13 cellular contexts compared by ENCODE assay signal in the genomic region with DNA sequence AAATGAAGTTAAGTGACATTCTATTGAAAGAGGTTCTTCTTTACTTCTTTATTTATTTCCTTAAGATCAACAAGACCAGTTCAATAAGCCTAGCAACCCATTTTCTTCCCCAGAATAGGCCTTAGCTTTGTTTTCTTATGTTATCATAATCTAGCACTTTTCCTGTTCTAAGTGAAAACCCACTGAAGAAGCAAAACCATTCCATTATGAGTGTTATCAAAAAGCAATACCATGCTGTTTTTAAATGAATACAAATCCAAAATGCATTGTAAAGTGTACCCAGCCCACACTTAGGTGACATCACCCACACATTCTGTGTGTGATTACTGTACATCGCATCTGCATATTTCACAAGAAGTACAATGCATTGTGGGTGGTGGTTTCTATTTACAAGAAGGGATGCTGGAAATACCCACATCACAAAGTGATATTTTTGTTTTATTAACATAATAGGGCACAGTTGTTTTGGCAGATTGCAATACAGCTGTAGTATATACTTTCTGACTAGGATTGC.
DNase-seq lines count a peak whose midpoint lies in the region; ATAC-seq, FAIRE-seq and TF ChIP-seq lines count a peak whose summit lies in the region.
"Had no signal": no experiment of that assay in that cellular context is flagged by ENCODE, and none has a peak within 500 bp of the region (broad histone marks: within the 10 kb centered on the region; RNA-seq: fewer than 3 reads in every experiment).

No MANE protein-coding gene starts in this region.

- no peak overlapping the region for H3K9ac ChIP-seq in astrocyte (ENCODE audit: low read length)

- H3K27me3 Mint-ChIP-seq in activated T-cell treated with anti-CD3 and anti-CD28 coated beads, Interleukin-2, amount 50 U/mL, for 24 hours: no peaks in the 10 kb centered on the region
- H3K27me3 Mint-ChIP-seq in astrocyte (ENCODE audit: low read depth, unreplicated experiment): no peaks in the 10 kb centered on the region
- H3K27me3 Mint-ChIP-seq: central memory CD8-positive, alpha-beta T cell had no signal

- no peaks in the 10 kb centered on the region for H3K79me2 ChIP-seq in astrocyte (ENCODE audit: insufficient read depth, low read length)

- H3K9me3 Mint-ChIP-seq in activated T-cell treated with anti-CD3 and anti-CD28 coated beads, Interleukin-2, amount 50 U/mL, for 24 hours: no peaks in the 10 kb centered on the region
- H3K9me3 Mint-ChIP-seq in astrocyte (ENCODE audit: unreplicated experiment): no peaks in the 10 kb centered on the region
- H3K9me3 Mint-ChIP-seq in stimulated activated effector memory CD8-positive, alpha-beta T cell treated with anti-CD3 and anti-CD28 coated beads, Interleukin-12 subunit alpha, Interleukin-12 subunit beta, amount 100 ng/mL, for 72 hours: no peaks in the 10 kb centered on the region
- H3K9me3 Mint-ChIP-seq: central memory CD8-positive, alpha-beta T cell had no signal

- no peaks in the 10 kb centered on the region for H3K9me3 ChIP-seq in astrocyte (ENCODE audit: insufficient read depth, low read depth, low read length)
- H3K9me3 ChIP-seq: esophagus muscularis mucosa had no signal

- ATAC-seq in HG03378 (IDR thresholded peaks at IDR 0.05; ENCODE audit: unreplicated experiment) (peak; percentile 55), HG03196 (IDR thresholded peaks at IDR 0.05; ENCODE audit: unreplicated experiment) (no peak), GM21390 (IDR thresholded peaks at IDR 0.05; ENCODE audit: unreplicated experiment) (no peak)
- peak; percentile 85 for ATAC-seq in stimulated activated effector memory CD8-positive, alpha-beta T cell treated with anti-CD3 and anti-CD28 coated beads, Interleukin-12 subunit alpha, Interleukin-12 subunit beta, amount 100 ng/mL, for 72 hours

- no peaks in the 10 kb centered on the region for H3K36me3 ChIP-seq in astrocyte (ENCODE audit: insufficient read depth, low read length)
- H3K36me3 ChIP-seq: esophagus muscularis mucosa had no signal

- H3K4me3 ChIP-seq in astrocyte (ENCODE audit: insufficient read depth, low read depth, low read length) (no peak overlapping the region), dorsolateral prefrontal cortex (no peak overlapping the region)
- H3K4me3 ChIP-seq: esophagus muscularis mucosa had no signal

- DNase-seq in activated T-cell treated with anti-CD3 and anti-CD28 coated beads, Interleukin-2, amount 50 U/mL, for 24 hours: no peak
- DNase-seq in activated T-cell treated with anti-CD3 and anti-CD28 coated beads, Interleukin-2, amount 50 U/mL, for 48 hours: no peak
- DNase-seq in astrocyte (ENCODE audit: low read depth): peak; percentile 13
- DNase-seq in stimulated activated effector memory CD8-positive, alpha-beta T cell treated with anti-CD3 and anti-CD28 coated beads, Interleukin-12 subunit alpha, Interleukin-12 subunit beta, amount 100 ng/mL, for 72 hours (ENCODE audit: low spot score in 2 of 2): no peak
- DNase-seq in dorsolateral prefrontal cortex: no peak
- DNase-seq: NCI-H1436 treated with DMSO at 0.1 percent for 48 hours, posterior cingulate gyrus, Right ventricle myocardium superior had no signal

- H3K27me3 ChIP-seq in astrocyte (ENCODE audit: insufficient read depth, low read length): no peaks in the 10 kb centered on the region
- H3K27me3 ChIP-seq in dorsolateral prefrontal cortex: no peaks in the 10 kb centered on the region
- H3K27me3 ChIP-seq: esophagus muscularis mucosa had no signal

- FAIRE-seq in astrocyte (lab: Jason Lieb, UNC): no peak

- TF ChIP-seq CTCF in astrocyte (IDR thresholded peaks at IDR 0.05; ENCODE audit: insufficient read depth, low read depth, low read length) (no peak), dorsolateral prefrontal cortex (IDR thresholded peaks at IDR 0.05 in 54 of 56, conservative IDR thresholded peaks at IDR 0.05 in 2 of 56; ENCODE audit: low read depth in 1 of 56, partially characterized antibody in 56 of 56) (peak in 1 of 56 donors; percentile 11)

- no peak overlapping the region for H3K4me2 ChIP-seq in astrocyte (ENCODE audit: low read length)

- no peaks in the 10 kb centered on the region for H4K20me1 ChIP-seq in astrocyte (ENCODE audit: insufficient read depth, low read length)

- no peaks in the 10 kb centered on the region for H3K36me3 Mint-ChIP-seq in activated T-cell treated with anti-CD3 and anti-CD28 coated beads, Interleukin-2, amount 50 U/mL, for 24 hours (ENCODE audit: low read depth)
- no peaks in the 10 kb centered on the region for H3K36me3 Mint-ChIP-seq in astrocyte (ENCODE audit: low read depth, unreplicated experiment)
- H3K36me3 Mint-ChIP-seq in stimulated activated effector memory CD8-positive, alpha-beta T cell treated with anti-CD3 and anti-CD28 coated beads, Interleukin-12 subunit alpha, Interleukin-12 subunit beta, amount 100 ng/mL, for 72 hours: no peaks in the 10 kb centered on the region

- H3K4me3 Mint-ChIP-seq in activated T-cell treated with anti-CD3 and anti-CD28 coated beads, Interleukin-2, amount 50 U/mL, for 24 hours: no peak overlapping the region
- no peak overlapping the region for H3K4me3 Mint-ChIP-seq in astrocyte (ENCODE audit: unreplicated experiment)
- H3K4me3 Mint-ChIP-seq in stimulated activated effector memory CD8-positive, alpha-beta T cell treated with anti-CD3 and anti-CD28 coated beads, Interleukin-12 subunit alpha, Interleukin-12 subunit beta, amount 100 ng/mL, for 72 hours: no peak overlapping the region
- H3K4me3 Mint-ChIP-seq: central memory CD8-positive, alpha-beta T cell had no signal

- H3K27ac Mint-ChIP-seq in activated T-cell treated with anti-CD3 and anti-CD28 coated beads, Interleukin-2, amount 50 U/mL, for 24 hours: peak overlapping the region; percentile 34
- no peak overlapping the region for H3K27ac Mint-ChIP-seq in astrocyte (ENCODE audit: unreplicated experiment)
- no peak overlapping the region for H3K27ac Mint-ChIP-seq in stimulated activated effector memory CD8-positive, alpha-beta T cell treated with anti-CD3 and anti-CD28 coated beads, Interleukin-12 subunit alpha, Interleukin-12 subunit beta, amount 100 ng/mL, for 72 hours

- H3K4me1 ChIP-seq in astrocyte (ENCODE audit: insufficient read depth, low read length): no peaks in the 10 kb centered on the region
- H3K4me1 ChIP-seq: esophagus muscularis mucosa had no signal

- H3K27ac ChIP-seq in astrocyte (ENCODE audit: low read depth, low read length): peak overlapping the region; percentile 6
- H3K27ac ChIP-seq in dorsolateral prefrontal cortex: peak overlapping the region in 1 of 59 donors; percentile 22
- H3K27ac ChIP-seq: esophagus muscularis mucosa had no signal

- intact Hi-C loops in dorsolateral prefrontal cortex (cut with DNase I): loop anchor here (5.0 to 10.0 kb wide), 6 partner anchors 437 to 1814 kb away; partner anchors contain the start of gene NR4A2 (in 2 of the 2)

- no peak overlapping the region for H2AFZ ChIP-seq in astrocyte (ENCODE audit: low read depth, low read length)

- peaks cover 16% of the 10 kb centered on the region for H3K4me1 Mint-ChIP-seq in activated T-cell treated with anti-CD3 and anti-CD28 coated beads, Interleukin-2, amount 50 U/mL, for 24 hours (ENCODE audit: low read depth)
- peaks cover 9% of the 10 kb centered on the region for H3K4me1 Mint-ChIP-seq in astrocyte (ENCODE audit: low read depth, unreplicated experiment)
- H3K4me1 Mint-ChIP-seq in stimulated activated effector memory CD8-positive, alpha-beta T cell treated with anti-CD3 and anti-CD28 coated beads, Interleukin-12 subunit alpha, Interleukin-12 subunit beta, amount 100 ng/mL, for 72 hours: no peaks in the 10 kb centered on the region
- H3K4me1 Mint-ChIP-seq: central memory CD8-positive, alpha-beta T cell had no signal

Comparison
In these comparisons a context has a peak if more than half of its experiments do, and no peak if none do; other contexts are left out.
1. ATAC-seq: peak in HG03378 (single experiment) and stimulated activated effector memory CD8-positive, alpha-beta T cell treated with anti-CD3 and anti-CD28 coated beads, Interleukin-12 subunit alpha, Interleukin-12 subunit beta, amount 100 ng/mL, for 72 hours (single experiment); none in HG03196 (single experiment) and GM21390 (single experiment).